In the genomic region with DNA sequence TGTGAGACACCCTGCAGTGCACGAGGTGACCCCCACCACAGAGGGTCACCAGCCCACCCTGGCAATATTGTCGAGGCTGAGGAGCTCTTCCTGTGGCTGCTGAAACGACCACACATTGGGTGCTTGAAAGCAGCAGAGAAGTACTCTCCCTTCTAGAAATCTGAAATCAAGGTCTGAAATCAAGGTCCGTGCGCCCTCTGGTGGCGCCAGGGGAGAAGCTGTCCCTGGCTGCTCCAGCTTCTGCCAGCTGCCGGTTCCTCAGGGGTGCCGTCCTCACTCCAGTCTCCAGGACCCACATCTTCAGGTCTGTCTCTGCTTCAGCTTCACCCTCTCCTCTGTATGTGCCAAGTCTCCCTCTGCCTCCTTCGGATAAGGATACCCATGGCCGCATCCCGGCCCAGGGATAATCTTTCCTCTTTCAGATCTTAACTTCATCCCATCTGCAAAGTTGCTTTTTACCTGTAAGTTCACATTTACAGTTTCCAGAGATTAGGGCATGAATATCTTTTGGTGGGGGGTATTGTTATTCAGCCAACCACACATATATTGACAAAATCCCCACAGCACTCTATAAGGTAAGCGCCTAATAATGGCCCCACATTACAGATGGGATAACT, we compare ENCODE assay signal across 8 cellular contexts.
DNase-seq lines count a peak whose midpoint lies in the region; TF ChIP-seq lines count a peak whose summit lies in the region.

No MANE protein-coding gene starts in this region.

- peak; percentile 69 to 79 for TF ChIP-seq RAD21 in liver (IDR thresholded peaks at IDR 0.05)

- no peak overlapping the region for H3K4me3 Mint-ChIP-seq in activated CD4-positive, alpha-beta T cell treated with anti-CD3 and anti-CD28 coated beads, Interleukin-2, amount 10 ng/mL, durations not matched to agents 7 days and 5 days

- H3K27ac Mint-ChIP-seq in activated CD4-positive, alpha-beta T cell treated with anti-CD3 and anti-CD28 coated beads, Interleukin-2, amount 10 ng/mL, durations not matched to agents 7 days and 5 days, result no peak overlapping the region

- H3K9me3 Mint-ChIP-seq in activated CD4-positive, alpha-beta T cell treated with anti-CD3 and anti-CD28 coated beads, Interleukin-2, amount 10 ng/mL, durations not matched to agents 7 days and 5 days, result no peaks in the 10 kb centered on the region

- H3K9ac ChIP-seq in colonic mucosa (ENCODE audit: low read depth in 2 of 2, low read length in 2 of 2) (no peak overlapping the region), liver (ENCODE audit: low read depth in 1 of 2, low read length in 2 of 2) (no peak overlapping the region)

- no peaks in the 10 kb centered on the region for H3K36me3 ChIP-seq in colonic mucosa
- H3K36me3 ChIP-seq in liver (ENCODE audit: control insufficient read depth in 4 of 4, insufficient read depth in 3 of 4, low read depth in 1 of 4, low read length in 3 of 4), result no peaks in the 10 kb centered on the region

- no peak overlapping the region for H3K4me3 ChIP-seq in colonic mucosa
- no peak overlapping the region for H3K4me3 ChIP-seq in liver (ENCODE audit: low read depth in 1 of 3, low read length in 3 of 3)

- H3K9me3 ChIP-seq in colonic mucosa (no peaks in the 10 kb centered on the region), liver (ENCODE audit: control insufficient read depth in 4 of 4, low read length in 3 of 4) (no peaks in the 10 kb centered on the region)

- CTCF ChIA-PET in activated CD4-positive, alpha-beta T cell treated with anti-CD3 and anti-CD28 coated beads, Interleukin-2, amount 10 ng/mL, durations not matched to agents 7 days and 5 days (lab: Charles Lee), result interaction anchor here (0.8 to 1.4 kb wide), 2 partner anchors 473 to 626 kb away, joined by 3 read pairs; no protein-coding TSS in a partner anchor

- WGBS in liver, result 10% methylated on average over 12 of the region's 12 CpGs

- H3K36me3 Mint-ChIP-seq in activated CD4-positive, alpha-beta T cell treated with anti-CD3 and anti-CD28 coated beads, Interleukin-2, amount 10 ng/mL, durations not matched to agents 7 days and 5 days (ENCODE audit: low read depth), result no peaks in the 10 kb centered on the region

- H3K27me3 Mint-ChIP-seq in activated CD4-positive, alpha-beta T cell treated with anti-CD3 and anti-CD28 coated beads, Interleukin-2, amount 10 ng/mL, durations not matched to agents 7 days and 5 days, result peaks cover 27% of the 10 kb centered on the region

- H3K4me1 ChIP-seq in colonic mucosa (no peaks in the 10 kb centered on the region), liver (ENCODE audit: control insufficient read depth in 4 of 4, insufficient read depth in 4 of 4, low read length in 3 of 4) (no peaks in the 10 kb centered on the region)

- no peaks in the 10 kb centered on the region for H3K4me1 Mint-ChIP-seq in activated CD4-positive, alpha-beta T cell treated with anti-CD3 and anti-CD28 coated beads, Interleukin-2, amount 10 ng/mL, durations not matched to agents 7 days and 5 days

- intact Hi-C loops in colonic mucosa (cut with DNase I), result no loop called here

- DNase-seq in C1 segment of cervical spinal cord (lab: John Stamatoyannopoulos, UW), result peak in 12 of 14 donors; percentile 4 to 62 (median 22)
- DNase-seq in HCEC 1CT, result peak; percentile 47
- DNase-seq in NCI-H524 treated with DMSO at 0.1 percent for 48 hours (lab: John Stamatoyannopoulos, UW), result peak; percentile 23
- DNase-seq in activated CD4-positive, alpha-beta T cell treated with anti-CD3 and anti-CD28 coated beads, Interleukin-2, amount 10 ng/mL, durations not matched to agents 7 days and 5 days, result peak; percentile 77
- DNase-seq in colonic mucosa, result peak; percentile 60
- DNase-seq in stimulated activated CD4-positive, alpha-beta T cell treated with anti-CD3 and anti-CD28 coated beads, TNF-alpha, amount 100 ng/mL, for 24 hours (ENCODE audit: low read depth in 3 of 3), result peak; percentile 37 to 61 (median 47)
- DNase-seq in NCI-H226, result no peak

- POLR2A ChIA-PET in activated CD4-positive, alpha-beta T cell treated with anti-CD3 and anti-CD28 coated beads, Interleukin-2, amount 10 ng/mL, durations not matched to agents 7 days and 5 days (lab: Charles Lee), result no interaction called here

- no peaks in the 10 kb centered on the region for H3K27me3 ChIP-seq in colonic mucosa
- peaks cover 0 to 7% (median 1%) of the 10 kb centered on the region in 4 donors for H3K27me3 ChIP-seq in liver (ENCODE audit: control insufficient read depth in 4 of 4, insufficient read depth in 4 of 4, low read length in 3 of 4)

- no peak overlapping the region for H3K27ac ChIP-seq in colonic mucosa
- no peak overlapping the region for H3K27ac ChIP-seq in liver (ENCODE audit: low read depth in 1 of 2, low read length in 2 of 2)

- TF ChIP-seq CTCF in colonic mucosa (IDR thresholded peaks at IDR 0.05), result peak; percentile 92
- peak; percentile 82 for TF ChIP-seq CTCF in liver (IDR thresholded peaks at IDR 0.05; ENCODE audit: low read depth, low read length, missing input control)

TF ChIP-seq in liver, 16 proteins besides CTCF, POLR2A, EP300 and RAD21:
- no peak for TF ChIP-seq TAF1 (conservative IDR thresholded peaks at IDR 0.05)
- no peak for TF ChIP-seq ATF3 (IDR thresholded peaks at IDR 0.05)
- TF ChIP-seq SP1 (IDR thresholded peaks at IDR 0.05), result no peak
- no peak for TF ChIP-seq MAX (IDR thresholded peaks at IDR 0.05)
- no peak for TF ChIP-seq EGR1 (IDR thresholded peaks at IDR 0.05; ENCODE audit: low read depth in 2 of 2)
- TF ChIP-seq HNF4G (IDR thresholded peaks at IDR 0.05), result no peak
- TF ChIP-seq RXRA (IDR thresholded peaks at IDR 0.05), result no peak
- TF ChIP-seq YY1 (IDR thresholded peaks at IDR 0.05), result no peak
- TF ChIP-seq FOXA2 (IDR thresholded peaks at IDR 0.05), result no peak
- no peak for TF ChIP-seq JUND (IDR thresholded peaks at IDR 0.05)
- TF ChIP-seq GABPA (IDR thresholded peaks at IDR 0.05 in 1 of 2, conservative IDR thresholded peaks at IDR 0.05 in 1 of 2), result no peak
- TF ChIP-seq FOXA1 (IDR thresholded peaks at IDR 0.05), result no peak
- no peak for TF ChIP-seq REST (IDR thresholded peaks at IDR 0.05)
- no peak for TF ChIP-seq HNF4A (conservative IDR thresholded peaks at IDR 0.05)
- no peak for TF ChIP-seq NR2F2 (IDR thresholded peaks at IDR 0.05)
- no peak for TF ChIP-seq ZBTB33 (IDR thresholded peaks at IDR 0.05)
